Comparison of ENCODE assay signal across 1 cellular context in the genomic region with DNA sequence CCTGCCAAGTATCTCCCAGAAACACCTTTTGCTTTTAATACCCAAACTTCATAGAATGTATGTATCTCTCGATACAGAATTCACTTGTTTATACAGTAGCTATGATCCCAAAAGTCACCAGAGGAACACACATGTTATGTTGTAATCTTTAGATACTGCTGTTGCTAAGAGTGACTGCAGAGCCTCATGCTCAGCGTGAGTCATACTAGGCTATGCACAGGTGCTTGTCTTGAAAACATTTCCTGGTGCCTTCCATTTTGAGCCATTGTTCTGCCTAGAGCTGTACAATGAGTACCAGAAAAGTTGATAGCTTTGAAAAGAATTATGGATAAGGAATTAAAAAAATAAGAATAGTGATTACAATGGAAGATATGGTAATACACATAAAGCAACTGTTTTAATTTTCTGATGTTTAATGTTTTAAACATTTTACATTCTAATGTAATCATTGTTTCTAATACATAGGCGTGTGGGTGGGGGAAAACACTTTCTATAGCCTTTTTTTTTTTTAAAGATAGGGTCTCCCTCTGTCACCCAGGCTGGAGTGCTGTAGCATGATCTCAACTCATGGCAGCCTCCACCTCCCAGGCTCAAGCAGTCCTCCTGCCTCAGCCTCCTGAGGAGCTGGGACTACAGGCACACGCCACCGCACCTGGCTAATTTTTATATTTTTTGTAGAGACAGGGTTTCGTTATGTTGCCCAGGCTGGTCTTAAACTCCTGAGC.
A peak's percentile ranks its signal among the peaks of the same experiment; 100 is the strongest.
TF ChIP-seq lines count a peak whose summit lies in the region.

No MANE protein-coding gene starts in this region.

TF ChIP-seq in K562, 482 proteins besides CTCF, POLR2A, EP300 and RAD21 (continued from another document and continues in another):
- TF ChIP-seq, protein P1, sequence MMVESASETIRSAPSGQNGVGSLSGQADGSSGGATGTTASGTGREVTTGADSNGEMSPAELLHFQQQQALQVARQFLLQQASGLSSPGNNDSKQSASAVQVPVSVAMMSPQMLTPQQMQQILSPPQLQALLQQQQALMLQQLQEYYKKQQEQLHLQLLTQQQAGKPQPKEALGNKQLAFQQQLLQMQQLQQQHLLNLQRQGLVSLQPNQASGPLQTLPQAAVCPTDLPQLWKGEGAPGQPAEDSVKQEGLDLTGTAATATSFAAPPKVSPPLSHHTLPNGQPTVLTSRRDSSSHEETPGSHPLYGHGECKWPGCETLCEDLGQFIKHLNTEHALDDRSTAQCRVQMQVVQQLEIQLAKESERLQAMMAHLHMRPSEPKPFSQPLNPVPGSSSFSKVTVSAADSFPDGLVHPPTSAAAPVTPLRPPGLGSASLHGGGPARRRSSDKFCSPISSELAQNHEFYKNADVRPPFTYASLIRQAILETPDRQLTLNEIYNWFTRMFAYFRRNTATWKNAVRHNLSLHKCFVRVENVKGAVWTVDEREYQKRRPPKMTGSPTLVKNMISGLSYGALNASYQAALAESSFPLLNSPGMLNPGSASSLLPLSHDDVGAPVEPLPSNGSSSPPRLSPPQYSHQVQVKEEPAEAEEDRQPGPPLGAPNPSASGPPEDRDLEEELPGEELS (CRISPR knock-in tag; IDR thresholded peaks at IDR 0.05; ENCODE audit: borderline replicate concordance): no peak
- no peak for TF ChIP-seq IRF2 (CRISPR knock-in tag; IDR thresholded peaks at IDR 0.05)
- TF ChIP-seq SMARCA4 (IDR thresholded peaks at IDR 0.05): peak; percentile 66; the same call in 1 of the 2 replicates
- TF ChIP-seq ZNF644 (tag; IDR thresholded peaks at IDR 0.05; ENCODE audit: low read depth): peak; percentile 71; the same call in 1 of the 2 replicates
- no peak for TF ChIP-seq ZBTB5 (IDR thresholded peaks at IDR 0.05)
- TF ChIP-seq BRCA1 (IDR thresholded peaks at IDR 0.05): no peak
- no peak for TF ChIP-seq BRCA1 (CRISPR knock-in tag; IDR thresholded peaks at IDR 0.05)
- TF ChIP-seq FOXJ3 (CRISPR knock-in tag; IDR thresholded peaks at IDR 0.05): peak; percentile 85
- TF ChIP-seq CBX3 (IDR thresholded peaks at IDR 0.05; ENCODE audit: borderline replicate concordance in 1 of 2, low read length in 2 of 2): peak in 1 of 2 experiments; percentile 63; a peak in 1 of 3 replicates
- TF ChIP-seq TCF3 (CRISPR knock-in tag; IDR thresholded peaks at IDR 0.05): peak; percentile 45
- TF ChIP-seq E2F3 (CRISPR knock-in tag; IDR thresholded peaks at IDR 0.05): no peak
- TF ChIP-seq, protein P2, sequence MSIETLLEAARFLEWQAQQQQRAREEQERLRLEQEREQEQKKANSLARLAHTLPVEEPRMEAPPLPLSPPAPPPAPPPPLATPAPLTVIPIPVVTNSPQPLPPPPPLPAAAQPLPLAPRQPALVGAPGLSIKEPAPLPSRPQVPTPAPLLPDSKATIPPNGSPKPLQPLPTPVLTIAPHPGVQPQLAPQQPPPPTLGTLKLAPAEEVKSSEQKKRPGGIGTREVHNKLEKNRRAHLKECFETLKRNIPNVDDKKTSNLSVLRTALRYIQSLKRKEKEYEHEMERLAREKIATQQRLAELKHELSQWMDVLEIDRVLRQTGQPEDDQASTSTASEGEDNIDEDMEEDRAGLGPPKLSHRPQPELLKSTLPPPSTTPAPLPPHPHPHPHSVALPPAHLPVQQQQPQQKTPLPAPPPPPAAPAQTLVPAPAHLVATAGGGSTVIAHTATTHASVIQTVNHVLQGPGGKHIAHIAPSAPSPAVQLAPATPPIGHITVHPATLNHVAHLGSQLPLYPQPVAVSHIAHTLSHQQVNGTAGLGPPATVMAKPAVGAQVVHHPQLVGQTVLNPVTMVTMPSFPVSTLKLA (conservative IDR thresholded peaks at IDR 0.05): 0 out of 4 replicates have a peak, but pooled peaks of 1 of the 2 experiments have one; percentile 60
- TF ChIP-seq FOSL1 (tag; conservative IDR thresholded peaks at IDR 0.05): peak; percentile 97
- TF ChIP-seq SAP30 (IDR thresholded peaks at IDR 0.05; ENCODE audit: borderline replicate concordance, insufficient read depth, low read depth, low read length, poor library complexity, severe bottlenecking): no peak
- peak; percentile 35; the same call in 1 of the 2 replicates for TF ChIP-seq PKNOX1 (IDR thresholded peaks at IDR 0.05)
- TF ChIP-seq DPF2 (IDR thresholded peaks at IDR 0.05): peak; percentile 66
- TF ChIP-seq MEIS2 (IDR thresholded peaks at IDR 0.05; ENCODE audit: partially characterized antibody): no peak
- peak; percentile 83 for TF ChIP-seq MXI1 (IDR thresholded peaks at IDR 0.05; ENCODE audit: low read depth, low read length)
- no peak for TF ChIP-seq ETV5 (CRISPR knock-in tag; IDR thresholded peaks at IDR 0.05; ENCODE audit: low read depth)
- no peak for TF ChIP-seq CHD4 (IDR thresholded peaks at IDR 0.05; ENCODE audit: insufficient read depth, insufficient replicate concordance, low read depth, low read length, poor library complexity, severe bottlenecking)
- TF ChIP-seq KAT8 (IDR thresholded peaks at IDR 0.05; ENCODE audit: low read depth): 0 out of 2 replicates have a peak, but pooled peaks have one; percentile 9
- no peak for TF ChIP-seq AFF4 (CRISPR knock-in tag; IDR thresholded peaks at IDR 0.05)
- TF ChIP-seq SREBF1 (IDR thresholded peaks at IDR 0.05; ENCODE audit: borderline replicate concordance, low read depth, low read length): no peak
- no peak for TF ChIP-seq ZZZ3 (IDR thresholded peaks at IDR 0.05)
- peak; percentile 99 for TF ChIP-seq FOXJ2 (tag; IDR thresholded peaks at IDR 0.05)
- TF ChIP-seq MAFK (IDR thresholded peaks at IDR 0.05; ENCODE audit: low read length): no peak
- TF ChIP-seq ZNF592 (IDR thresholded peaks at IDR 0.05): peak; percentile 73; the same call in 1 of the 2 replicates
- TF ChIP-seq ETV6 (IDR thresholded peaks at IDR 0.05; ENCODE audit: borderline replicate concordance in 1 of 2, low read depth in 2 of 2, low read length in 1 of 2): no peak
- TF ChIP-seq ETV6 (CRISPR knock-in tag; IDR thresholded peaks at IDR 0.05; ENCODE audit: borderline replicate concordance): no peak
- no peak for TF ChIP-seq MEF2A (IDR thresholded peaks at IDR 0.05; ENCODE audit: control insufficient read depth, low read depth, low read length)
- TF ChIP-seq, protein P3, sequence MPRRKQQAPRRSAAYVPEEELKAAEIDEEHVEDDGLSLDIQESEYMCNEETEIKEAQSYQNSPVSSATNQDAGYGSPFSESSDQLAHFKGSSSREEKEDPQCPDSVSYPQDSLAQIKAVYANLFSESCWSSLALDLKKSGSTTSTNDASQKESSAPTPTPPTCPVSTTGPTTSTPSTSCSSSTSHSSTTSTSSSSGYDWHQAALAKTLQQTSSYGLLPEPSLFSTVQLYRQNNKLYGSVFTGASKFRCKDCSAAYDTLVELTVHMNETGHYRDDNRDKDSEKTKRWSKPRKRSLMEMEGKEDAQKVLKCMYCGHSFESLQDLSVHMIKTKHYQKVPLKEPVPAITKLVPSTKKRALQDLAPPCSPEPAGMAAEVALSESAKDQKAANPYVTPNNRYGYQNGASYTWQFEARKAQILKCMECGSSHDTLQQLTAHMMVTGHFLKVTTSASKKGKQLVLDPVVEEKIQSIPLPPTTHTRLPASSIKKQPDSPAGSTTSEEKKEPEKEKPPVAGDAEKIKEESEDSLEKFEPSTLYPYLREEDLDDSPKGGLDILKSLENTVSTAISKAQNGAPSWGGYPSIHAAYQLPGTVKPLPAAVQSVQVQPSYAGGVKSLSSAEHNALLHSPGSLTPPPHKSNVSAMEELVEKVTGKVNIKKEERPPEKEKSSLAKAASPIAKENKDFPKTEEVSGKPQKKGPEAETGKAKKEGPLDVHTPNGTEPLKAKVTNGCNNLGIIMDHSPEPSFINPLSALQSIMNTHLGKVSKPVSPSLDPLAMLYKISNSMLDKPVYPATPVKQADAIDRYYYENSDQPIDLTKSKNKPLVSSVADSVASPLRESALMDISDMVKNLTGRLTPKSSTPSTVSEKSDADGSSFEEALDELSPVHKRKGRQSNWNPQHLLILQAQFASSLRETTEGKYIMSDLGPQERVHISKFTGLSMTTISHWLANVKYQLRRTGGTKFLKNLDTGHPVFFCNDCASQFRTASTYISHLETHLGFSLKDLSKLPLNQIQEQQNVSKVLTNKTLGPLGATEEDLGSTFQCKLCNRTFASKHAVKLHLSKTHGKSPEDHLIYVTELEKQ (CRISPR knock-in tag; IDR thresholded peaks at IDR 0.05): no peak
- no peak for TF ChIP-seq NR2C2 (CRISPR knock-in tag; IDR thresholded peaks at IDR 0.05)
- TF ChIP-seq NR2C2 (tag; IDR thresholded peaks at IDR 0.05): 0 out of 2 replicates have a peak, but pooled peaks have one; percentile 22
- no peak for TF ChIP-seq RBM15 (IDR thresholded peaks at IDR 0.05; ENCODE audit: insufficient read depth, low read length)
- TF ChIP-seq JUND (IDR thresholded peaks at IDR 0.05; ENCODE audit: borderline replicate concordance, low read depth, low read length): peak; percentile 96
- TF ChIP-seq JUND (tag; IDR thresholded peaks at IDR 0.05; ENCODE audit: borderline replicate concordance, low read depth, low read length): peak; percentile 96
- TF ChIP-seq ZNF253 (CRISPR knock-in tag; conservative IDR thresholded peaks at IDR 0.05): no peak
